ENCODE assay signal across 8 cellular contexts in the genomic region with DNA sequence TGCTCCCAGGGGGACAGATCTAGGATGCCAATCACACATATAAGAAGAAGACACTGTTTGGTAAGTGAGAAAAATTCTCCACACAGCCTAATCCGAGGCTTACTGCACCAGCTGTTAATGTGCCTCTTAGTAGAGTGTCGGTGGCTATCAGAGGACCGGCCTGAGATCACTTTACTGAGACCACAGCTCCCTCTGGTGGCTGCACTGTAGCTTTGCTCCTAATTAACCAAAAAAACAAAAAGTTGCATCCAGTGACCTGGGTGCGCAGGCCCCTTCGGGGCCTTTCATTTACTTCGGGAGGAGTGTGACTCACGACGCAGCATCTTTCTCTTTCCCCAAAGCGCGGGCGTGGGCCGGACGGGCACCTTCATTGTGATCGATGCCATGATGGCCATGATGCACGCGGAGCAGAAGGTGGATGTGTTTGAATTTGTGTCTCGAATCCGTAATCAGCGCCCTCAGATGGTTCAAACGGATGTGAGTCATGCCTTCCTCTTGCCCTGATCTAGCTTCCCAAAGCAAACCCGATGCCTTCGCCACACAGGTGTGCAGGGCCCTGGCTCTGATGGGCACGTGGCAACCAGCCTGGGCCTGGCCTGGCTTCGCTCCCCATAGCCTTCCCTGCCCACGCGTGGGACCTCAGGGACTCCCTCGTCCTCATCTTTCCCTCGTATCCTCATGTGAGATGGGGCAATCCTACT. TPM values are rescaled to one million over a fixed set of nuclear protein-coding genes. Genes with fewer than 3 reads are reported as not detected.
DNase-seq lines count a peak whose midpoint lies in the region; ATAC-seq and TF ChIP-seq lines count a peak whose summit lies in the region.

No MANE protein-coding gene starts in this region.

- TF ChIP-seq RAD21 in neural cell (conservative IDR thresholded peaks at IDR 0.05): peak; percentile 90

- no peaks in the 10 kb centered on the region for H3K27me3 ChIP-seq in esophagus squamous epithelium
- no peaks in the 10 kb centered on the region for H3K27me3 ChIP-seq in neural cell (ENCODE audit: insufficient read depth, low read depth, low read length)

- H3K4me2 ChIP-seq in OCI-LY7 (ENCODE audit: low read length) (no peak overlapping the region), neural cell (ENCODE audit: low read length) (no peak overlapping the region)

- DNase-seq in CD1c-positive myeloid dendritic cell (ENCODE audit: extremely low spot score) (peak; percentile 76), HUDEP-2 (lab: John Stamatoyannopoulos, UW; ENCODE audit: unreplicated experiment in 76 of 76) (peak in 58 of 76 experiments; percentile 3 to 69 (median 38)), OCI-LY7 (ENCODE audit: low spot score) (peak; percentile 84), activated T-cell treated with anti-CD3 and anti-CD28 coated beads for 48 hours (ENCODE audit: low read depth) (peak; percentile 73), esophagus squamous epithelium (lab: John Stamatoyannopoulos, UW) (no peak), substantia nigra (lab: John Stamatoyannopoulos, UW) (peak in 43 of 49 donors; percentile 15 to 79 (median 59))

- H3K4me3 ChIP-seq in OCI-LY7 (ENCODE audit: low read depth, low read length, poor library complexity, severe bottlenecking) (no peak overlapping the region), esophagus squamous epithelium (no peak overlapping the region), neural cell (ENCODE audit: low read length) (no peak overlapping the region)

- TF ChIP-seq CTCF in OCI-LY7 (conservative IDR thresholded peaks at IDR 0.05; ENCODE audit: low read length): peak; percentile 87
- TF ChIP-seq CTCF in esophagus squamous epithelium (IDR thresholded peaks at IDR 0.05): peak; percentile 83 to 95 (median 86)
- peak; percentile 93 for TF ChIP-seq CTCF in neural cell (IDR thresholded peaks at IDR 0.05; ENCODE audit: poor library complexity, severe bottlenecking)

- peak; percentile 59 for ATAC-seq in GM19395 (IDR thresholded peaks at IDR 0.05; ENCODE audit: unreplicated experiment)

- TF ChIP-seq POLR2A in esophagus squamous epithelium (IDR thresholded peaks at IDR 0.05): no peak

- H2AFZ ChIP-seq in OCI-LY7 (ENCODE audit: low read length) (no peak overlapping the region), neural cell (ENCODE audit: low read depth, low read length) (no peak overlapping the region)

- intact Hi-C loops in OCI-LY7 (cut with micrococcal nuclease; ENCODE audit: unreplicated experiment): loop anchor here (1.0 to 2.0 kb wide), 4 partner anchors 34 to 354 kb away; no protein-coding TSS in a partner anchor
- intact Hi-C loops in esophagus squamous epithelium (cut with DNase I): loop anchor here (5.0 kb wide), 2 partner anchors 32 to 162 kb away; partner anchors contain the start of gene PTPRE

- H3K36me3 ChIP-seq in OCI-LY7 (ENCODE audit: insufficient read depth, low read length): peaks cover 23% of the 10 kb centered on the region
- H3K36me3 ChIP-seq in esophagus squamous epithelium: peaks cover 21 to 100% (median 41%) of the 10 kb centered on the region in 3 donors
- no peaks in the 10 kb centered on the region for H3K36me3 ChIP-seq in neural cell (ENCODE audit: insufficient read depth, low read length)

- CTCF ChIA-PET in OCI-LY7 (lab: Charles Lee; ENCODE audit: unreplicated experiment): interaction anchor here (0.8 to 1.4 kb wide), 5 partner anchors 17 to 354 kb away, joined by 3 to 7 read pairs (median 5); no protein-coding TSS in a partner anchor

- peaks cover 25% of the 10 kb centered on the region for H3K4me1 ChIP-seq in OCI-LY7 (ENCODE audit: insufficient read depth, low read length, poor library complexity, severe bottlenecking)
- peaks cover 0 to 33% (median 15%) of the 10 kb centered on the region in 3 donors for H3K4me1 ChIP-seq in esophagus squamous epithelium

- POLR2A ChIA-PET in OCI-LY7 (lab: Charles Lee): interaction anchor here (1.2 kb wide), 1 partner anchor 34 kb away, joined by 3 read pairs; no protein-coding TSS in a partner anchor

- no peaks in the 10 kb centered on the region for H3K79me2 ChIP-seq in OCI-LY7 (ENCODE audit: insufficient read depth, low read depth, low read length)
- no peaks in the 10 kb centered on the region for H3K79me2 ChIP-seq in neural cell (replicated peaks; ENCODE audit: insufficient read depth, low read length)

- H3K9ac ChIP-seq in neural cell (ENCODE audit: low read length): no peak overlapping the region

- H3K9me3 ChIP-seq in OCI-LY7 (ENCODE audit: low read length) (no peaks in the 10 kb centered on the region), esophagus squamous epithelium (no peaks in the 10 kb centered on the region), neural cell (ENCODE audit: low read length) (no peaks in the 10 kb centered on the region)

- no peak for TF ChIP-seq EP300 in neural cell (conservative IDR thresholded peaks at IDR 0.05; ENCODE audit: poor library complexity, severe bottlenecking)

- H4K20me1 ChIP-seq in OCI-LY7 (ENCODE audit: insufficient read depth, low read length) (peaks cover 7% of the 10 kb centered on the region), neural cell (ENCODE audit: insufficient read depth) (no peaks in the 10 kb centered on the region)

- H3K27ac ChIP-seq in OCI-LY7 (ENCODE audit: low read depth, low read length, poor library complexity, severe bottlenecking) (no peak overlapping the region), esophagus squamous epithelium (no peak overlapping the region), neural cell (ENCODE audit: low read length) (no peak overlapping the region), substantia nigra (ENCODE audit: low read depth, low read length, poor library complexity, severe bottlenecking) (no peak overlapping the region)

- WGBS in esophagus squamous epithelium, 2 donors: 21 to 24% methylated on average over 24 to 28 of the region's 28 CpGs

- no peaks in the 10 kb centered on the region for H3F3A ChIP-seq in neural cell (ENCODE audit: insufficient read depth, low read length, poor library complexity, severe bottlenecking)

- H3K9me2 ChIP-seq in OCI-LY7 (ENCODE audit: insufficient read depth, low read length): no peaks in the 10 kb centered on the region
- H3K9me2 ChIP-seq in neural cell (ENCODE audit: insufficient read depth, low read length): no peaks in the 10 kb centered on the region

- BruUV-seq in OCI-LY7 (replicated peaks; lab: Mats Ljungman, UMichigan): no TSS peak

TF ChIP-seq in neural cell, 6 proteins besides CTCF, POLR2A, EP300 and RAD21:
- TF ChIP-seq POLR2AphosphoS5 (IDR thresholded peaks at IDR 0.05): no peak
- TF ChIP-seq SMC3 (conservative IDR thresholded peaks at IDR 0.05; ENCODE audit: poor library complexity): peak; percentile 93
- no peak for TF ChIP-seq EZH2 (IDR thresholded peaks at IDR 0.05; ENCODE audit: borderline replicate concordance, insufficient read depth, low read length, poor library complexity, severe bottlenecking)
- TF ChIP-seq MXI1 (conservative IDR thresholded peaks at IDR 0.05; ENCODE audit: poor library complexity, severe bottlenecking): no peak
- TF ChIP-seq TAF1 (IDR thresholded peaks at IDR 0.05; ENCODE audit: low read depth): no peak
- no peak for TF ChIP-seq REST (IDR thresholded peaks at IDR 0.05; ENCODE audit: borderline replicate concordance)

RNA-seq across cellular contexts. Expression of gene MKI67, which starts 56.7 kb away (rescaled TPM):
- total RNA-seq in OCI-LY7 (2014; rRNA removed; shearing (Covaris generic)): 139 and 165 TPM in 2 replicates
- total RNA-seq in OCI-LY7 (2022) (192 and 217 TPM in 2 replicates), esophagus squamous epithelium (10 to 100 TPM; 14.3 to 50.8 (median 26.1) TPM)
- 0.16 and 0.20 TPM in 2 replicates for polyA plus RNA-seq in neural cell
- 0.97 and 2.0 TPM in 2 replicates for polyA minus RNA-seq in neural cell
